ENCODE assay signal across 1 cellular context in genomic region chr19:45446295-45446694, GRCh38.
TF ChIP-seq lines count a peak whose summit lies in the region.

No MANE protein-coding gene starts in this region.

TF ChIP-seq in SK-N-SH treated with all-trans-retinoic acid at 6 μM for 48 hours, 23 proteins besides CTCF, POLR2A, EP300 and RAD21 (continued from another document):
- TF ChIP-seq, protein P1, sequence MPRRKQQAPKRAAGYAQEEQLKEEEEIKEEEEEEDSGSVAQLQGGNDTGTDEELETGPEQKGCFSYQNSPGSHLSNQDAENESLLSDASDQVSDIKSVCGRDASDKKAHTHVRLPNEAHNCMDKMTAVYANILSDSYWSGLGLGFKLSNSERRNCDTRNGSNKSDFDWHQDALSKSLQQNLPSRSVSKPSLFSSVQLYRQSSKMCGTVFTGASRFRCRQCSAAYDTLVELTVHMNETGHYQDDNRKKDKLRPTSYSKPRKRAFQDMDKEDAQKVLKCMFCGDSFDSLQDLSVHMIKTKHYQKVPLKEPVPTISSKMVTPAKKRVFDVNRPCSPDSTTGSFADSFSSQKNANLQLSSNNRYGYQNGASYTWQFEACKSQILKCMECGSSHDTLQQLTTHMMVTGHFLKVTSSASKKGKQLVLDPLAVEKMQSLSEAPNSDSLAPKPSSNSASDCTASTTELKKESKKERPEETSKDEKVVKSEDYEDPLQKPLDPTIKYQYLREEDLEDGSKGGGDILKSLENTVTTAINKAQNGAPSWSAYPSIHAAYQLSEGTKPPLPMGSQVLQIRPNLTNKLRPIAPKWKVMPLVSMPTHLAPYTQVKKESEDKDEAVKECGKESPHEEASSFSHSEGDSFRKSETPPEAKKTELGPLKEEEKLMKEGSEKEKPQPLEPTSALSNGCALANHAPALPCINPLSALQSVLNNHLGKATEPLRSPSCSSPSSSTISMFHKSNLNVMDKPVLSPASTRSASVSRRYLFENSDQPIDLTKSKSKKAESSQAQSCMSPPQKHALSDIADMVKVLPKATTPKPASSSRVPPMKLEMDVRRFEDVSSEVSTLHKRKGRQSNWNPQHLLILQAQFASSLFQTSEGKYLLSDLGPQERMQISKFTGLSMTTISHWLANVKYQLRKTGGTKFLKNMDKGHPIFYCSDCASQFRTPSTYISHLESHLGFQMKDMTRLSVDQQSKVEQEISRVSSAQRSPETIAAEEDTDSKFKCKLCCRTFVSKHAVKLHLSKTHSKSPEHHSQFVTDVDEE (CRISPR knock-in tag; IDR thresholded peaks at IDR 0.05), result no peak
- no peak for TF ChIP-seq TOX (CRISPR knock-in tag; IDR thresholded peaks at IDR 0.05; ENCODE audit: borderline replicate concordance)
